14 cellular contexts compared by ENCODE assay signal in the genomic region with DNA sequence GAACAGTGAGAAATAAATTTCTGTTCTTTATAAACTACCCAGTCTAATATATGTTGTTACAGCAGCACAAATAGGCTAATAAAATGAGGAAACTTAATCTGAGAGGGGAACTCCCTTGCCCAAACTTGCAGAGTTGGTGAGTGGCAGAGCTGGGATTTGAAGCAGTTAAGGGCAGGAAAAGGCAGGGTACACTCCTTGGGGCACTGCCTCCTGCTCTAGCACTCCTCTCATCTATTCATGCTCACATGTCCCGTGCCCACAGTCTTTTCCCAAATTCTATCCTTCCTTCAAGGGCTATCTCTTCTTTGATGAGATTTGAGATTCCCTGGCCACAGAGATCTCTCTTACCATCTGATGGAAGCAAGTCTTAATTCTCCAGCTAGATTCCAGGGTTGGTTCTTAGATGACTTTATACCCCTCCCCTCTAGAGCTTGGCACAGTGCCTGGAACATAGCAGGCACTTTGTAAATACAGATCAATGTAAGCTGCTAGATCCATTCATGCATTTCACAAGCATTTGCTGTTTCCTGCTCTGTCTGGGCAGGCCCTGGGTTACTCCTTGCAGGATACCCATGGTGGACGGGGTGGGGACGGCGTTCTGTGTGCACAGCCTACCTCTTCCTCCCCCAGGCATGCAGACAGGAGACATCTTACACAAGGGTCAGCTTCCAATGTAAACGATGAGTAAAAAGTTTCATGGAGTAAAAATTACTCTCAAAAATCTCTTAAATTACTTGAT. TPM values are rescaled to one million over a fixed set of nuclear protein-coding genes. Genes with fewer than 3 reads are reported as not detected.
A peak's percentile ranks its signal among the peaks of the same experiment; 100 is the strongest.
DNase-seq lines count a peak whose midpoint lies in the region; ATAC-seq, FAIRE-seq and TF ChIP-seq lines count a peak whose summit lies in the region.
"Had no signal": no experiment of that assay in that cellular context is flagged by ENCODE, and none has a peak within 500 bp of the region (broad histone marks: within the 10 kb centered on the region; RNA-seq: fewer than 3 reads in every experiment).

No MANE protein-coding gene starts in this region.

- no peaks in the 10 kb centered on the region for H3F3A ChIP-seq in GM23338 (replicated peaks; ENCODE audit: low read depth)

- no peak overlapping the region for H3K4me3 Mint-ChIP-seq in GM23338
- no peak overlapping the region for H3K4me3 Mint-ChIP-seq in effector memory CD8-positive, alpha-beta T cell
- H3K4me3 Mint-ChIP-seq: activated T-helper 1 cell treated with anti-CD3 and anti-CD28 coated beads, Interleukin-12 subunit alpha, Interleukin-12 subunit beta, Interleukin-2, Interleukin-4 antibody, amounts not matched to agents 30 ng/mL and 10 ng/mL and 1 ng/mL, durations not matched to agents 14 hours and 24 hours and 36 hours; memory B cell; T-helper 2 cell treated with Interferon-gamma antibody and Interleukin-4, amounts not matched to agents 5 μg/mL and 100 μg/mL, for 36 hours had no signal

- H3K4me1 Mint-ChIP-seq in GM23338 = no peaks in the 10 kb centered on the region
- no peaks in the 10 kb centered on the region for H3K4me1 Mint-ChIP-seq in effector memory CD8-positive, alpha-beta T cell (ENCODE audit: low read depth in 2 of 2)
- H3K4me1 Mint-ChIP-seq: memory B cell had no signal

- peaks cover 0 to 7% of the 10 kb centered on the region in 2 donors for H3K4me1 ChIP-seq in esophagus (ENCODE audit: control insufficient read depth in 2 of 2, insufficient read depth in 2 of 2, low read length in 1 of 2)
- H3K4me1 ChIP-seq in GM23338 (ENCODE audit: insufficient read depth) = no peaks in the 10 kb centered on the region

- no peak overlapping the region for H3K27ac Mint-ChIP-seq in GM23338
- H3K27ac Mint-ChIP-seq in effector memory CD8-positive, alpha-beta T cell = no peak overlapping the region
- H3K27ac Mint-ChIP-seq: activated T-helper 1 cell treated with anti-CD3 and anti-CD28 coated beads, Interleukin-12 subunit alpha, Interleukin-12 subunit beta, Interleukin-2, Interleukin-4 antibody, amounts not matched to agents 30 ng/mL and 10 ng/mL and 1 ng/mL, durations not matched to agents 14 hours and 24 hours and 36 hours; memory B cell; T-helper 2 cell treated with Interferon-gamma antibody and Interleukin-4, amounts not matched to agents 5 μg/mL and 100 μg/mL, for 36 hours had no signal

- no peak for FAIRE-seq in HTR-8/SVneo (lab: Jason Lieb, UNC)

- H3K27ac ChIP-seq in esophagus (ENCODE audit: low read depth in 2 of 2, low read length in 1 of 2) (peak overlapping the region; percentile 47 to 74), GM23338 (ENCODE audit: low read depth) (no peak overlapping the region)

- DNase-seq in HTR-8/SVneo (ENCODE audit: insufficient read length, low spot score) (peak; percentile 21), NCI-H510A (lab: John Stamatoyannopoulos, UW) (peak; percentile 15), skeletal muscle cell (ENCODE audit: low read depth) (peak; percentile 53), GM23338 (ENCODE audit: low spot score) (no peak), AML-193 (lab: John Stamatoyannopoulos, UW) (no peak), erythroblast (lab: John Stamatoyannopoulos, UW) (no peak)
- no peak for DNase-seq in effector memory CD8-positive, alpha-beta T cell
- DNase-seq: effector CD8-positive, alpha-beta T cell; NCI-H1048 had no signal

- H3K9me3 Mint-ChIP-seq in GM23338 = no peaks in the 10 kb centered on the region
- H3K9me3 Mint-ChIP-seq in effector memory CD8-positive, alpha-beta T cell = no peaks in the 10 kb centered on the region
- H3K9me3 Mint-ChIP-seq: activated T-helper 1 cell treated with anti-CD3 and anti-CD28 coated beads, Interleukin-12 subunit alpha, Interleukin-12 subunit beta, Interleukin-2, Interleukin-4 antibody, amounts not matched to agents 30 ng/mL and 10 ng/mL and 1 ng/mL, durations not matched to agents 14 hours and 24 hours and 36 hours; T-helper 2 cell treated with Interferon-gamma antibody and Interleukin-4, amounts not matched to agents 5 μg/mL and 100 μg/mL, for 36 hours had no signal

- ATAC-seq in GM23338 = no peak
- no peak for ATAC-seq in effector memory CD8-positive, alpha-beta T cell (replicated peaks)

- H3K79me2 ChIP-seq in GM23338 (replicated peaks; ENCODE audit: insufficient read depth) = no peaks in the 10 kb centered on the region

- H3K9me3 ChIP-seq in esophagus (ENCODE audit: control insufficient read depth in 2 of 2, insufficient read depth in 1 of 2, low read depth in 1 of 2, low read length in 1 of 2) = no peaks in the 10 kb centered on the region

- no peaks in the 10 kb centered on the region for H4K20me1 ChIP-seq in GM23338 (replicated peaks; ENCODE audit: insufficient read depth)

- TF ChIP-seq CTCF in GM23338 (conservative IDR thresholded peaks at IDR 0.05; ENCODE audit: low read depth in 2 of 2) = no peak

- 22 to 30% methylated on average over 5 of the region's 5 CpGs for WGBS in esophagus, 2 donors

- H3K9me2 ChIP-seq in GM23338 (ENCODE audit: insufficient read depth) = peaks cover 3% of the 10 kb centered on the region; the same call in 1 of the 2 replicates

- TF ChIP-seq POLR2A in erythroblast (IDR thresholded peaks at IDR 0.05; ENCODE audit: low read length) = no peak

- H3K4me3 ChIP-seq in esophagus (ENCODE audit: low read depth in 1 of 2, low read length in 2 of 2) (no peak overlapping the region), skeletal muscle cell (ENCODE audit: low read depth, low read length) (no peak overlapping the region), GM23338 (no peak overlapping the region)

- H3K36me3 Mint-ChIP-seq in GM23338 (ENCODE audit: low read depth) = no peaks in the 10 kb centered on the region
- no peaks in the 10 kb centered on the region for H3K36me3 Mint-ChIP-seq in effector memory CD8-positive, alpha-beta T cell (ENCODE audit: insufficient read depth)
- H3K36me3 Mint-ChIP-seq: memory B cell had no signal

- H3K4me2 ChIP-seq in GM23338 = no peak overlapping the region

- H3K36me3 ChIP-seq in esophagus (ENCODE audit: control insufficient read depth in 2 of 2, insufficient read depth in 2 of 2, low read length in 1 of 2) = no peaks in the 10 kb centered on the region
- H3K36me3 ChIP-seq in GM23338 (ENCODE audit: insufficient read depth) = no peaks in the 10 kb centered on the region

- H3K27me3 ChIP-seq in esophagus (ENCODE audit: control insufficient read depth in 1 of 2, insufficient read depth in 2 of 2, low read length in 2 of 2) (no peaks in the 10 kb centered on the region), GM23338 (ENCODE audit: insufficient read depth) (no peaks in the 10 kb centered on the region)

- no peak overlapping the region for H2AFZ ChIP-seq in GM23338

- no peaks in the 10 kb centered on the region for H3K27me3 Mint-ChIP-seq in GM23338 (ENCODE audit: insufficient read depth, low read depth, poor library complexity)
- peaks cover 6 to 18% of the 10 kb centered on the region in 2 donors for H3K27me3 Mint-ChIP-seq in effector memory CD8-positive, alpha-beta T cell

TF ChIP-seq in GM23338, 12 proteins besides CTCF, POLR2A, EP300 and RAD21 (continues in another document):
- TF ChIP-seq NANOG (IDR thresholded peaks at IDR 0.05; ENCODE audit: borderline replicate concordance) = no peak
- no peak for TF ChIP-seq JUNB (IDR thresholded peaks at IDR 0.05; ENCODE audit: unreplicated experiment)
- TF ChIP-seq, protein P1, sequence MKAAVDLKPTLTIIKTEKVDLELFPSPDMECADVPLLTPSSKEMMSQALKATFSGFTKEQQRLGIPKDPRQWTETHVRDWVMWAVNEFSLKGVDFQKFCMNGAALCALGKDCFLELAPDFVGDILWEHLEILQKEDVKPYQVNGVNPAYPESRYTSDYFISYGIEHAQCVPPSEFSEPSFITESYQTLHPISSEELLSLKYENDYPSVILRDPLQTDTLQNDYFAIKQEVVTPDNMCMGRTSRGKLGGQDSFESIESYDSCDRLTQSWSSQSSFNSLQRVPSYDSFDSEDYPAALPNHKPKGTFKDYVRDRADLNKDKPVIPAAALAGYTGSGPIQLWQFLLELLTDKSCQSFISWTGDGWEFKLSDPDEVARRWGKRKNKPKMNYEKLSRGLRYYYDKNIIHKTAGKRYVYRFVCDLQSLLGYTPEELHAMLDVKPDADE (IDR thresholded peaks at IDR 0.05) = no peak
- no peak for TF ChIP-seq ZNF114 (CRISPR knock-in tag; IDR thresholded peaks at IDR 0.05)
- no peak for TF ChIP-seq EZH2 (IDR thresholded peaks at IDR 0.05; ENCODE audit: low read depth, unreplicated experiment)
- no peak for TF ChIP-seq POLR2AphosphoS5 (IDR thresholded peaks at IDR 0.05; ENCODE audit: low read depth)
- TF ChIP-seq, protein P2, sequence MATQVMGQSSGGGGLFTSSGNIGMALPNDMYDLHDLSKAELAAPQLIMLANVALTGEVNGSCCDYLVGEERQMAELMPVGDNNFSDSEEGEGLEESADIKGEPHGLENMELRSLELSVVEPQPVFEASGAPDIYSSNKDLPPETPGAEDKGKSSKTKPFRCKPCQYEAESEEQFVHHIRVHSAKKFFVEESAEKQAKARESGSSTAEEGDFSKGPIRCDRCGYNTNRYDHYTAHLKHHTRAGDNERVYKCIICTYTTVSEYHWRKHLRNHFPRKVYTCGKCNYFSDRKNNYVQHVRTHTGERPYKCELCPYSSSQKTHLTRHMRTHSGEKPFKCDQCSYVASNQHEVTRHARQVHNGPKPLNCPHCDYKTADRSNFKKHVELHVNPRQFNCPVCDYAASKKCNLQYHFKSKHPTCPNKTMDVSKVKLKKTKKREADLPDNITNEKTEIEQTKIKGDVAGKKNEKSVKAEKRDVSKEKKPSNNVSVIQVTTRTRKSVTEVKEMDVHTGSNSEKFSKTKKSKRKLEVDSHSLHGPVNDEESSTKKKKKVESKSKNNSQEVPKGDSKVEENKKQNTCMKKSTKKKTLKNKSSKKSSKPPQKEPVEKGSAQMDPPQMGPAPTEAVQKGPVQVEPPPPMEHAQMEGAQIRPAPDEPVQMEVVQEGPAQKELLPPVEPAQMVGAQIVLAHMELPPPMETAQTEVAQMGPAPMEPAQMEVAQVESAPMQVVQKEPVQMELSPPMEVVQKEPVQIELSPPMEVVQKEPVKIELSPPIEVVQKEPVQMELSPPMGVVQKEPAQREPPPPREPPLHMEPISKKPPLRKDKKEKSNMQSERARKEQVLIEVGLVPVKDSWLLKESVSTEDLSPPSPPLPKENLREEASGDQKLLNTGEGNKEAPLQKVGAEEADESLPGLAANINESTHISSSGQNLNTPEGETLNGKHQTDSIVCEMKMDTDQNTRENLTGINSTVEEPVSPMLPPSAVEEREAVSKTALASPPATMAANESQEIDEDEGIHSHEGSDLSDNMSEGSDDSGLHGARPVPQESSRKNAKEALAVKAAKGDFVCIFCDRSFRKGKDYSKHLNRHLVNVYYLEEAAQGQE (IDR thresholded peaks at IDR 0.05; ENCODE audit: unreplicated experiment) = no peak

RNA-seq across cellular contexts. Expression of gene ABCC12, which starts 39.2 kb away (rescaled TPM):
- polyA plus RNA-seq in esophagus (not detected), GM23338 (2016; fragmentation: Nextera tagmentation; extraction: Ambion mirVana) (not detected in 2 replicates)
- not detected in 2 replicates for total RNA-seq in GM23338 (2014; rRNA removed; shearing (Covaris generic))
- total RNA-seq: activated T-helper 1 cell treated with anti-CD3 and anti-CD28 coated beads, Interleukin-12 subunit alpha, Interleukin-12 subunit beta, Interleukin-2, Interleukin-4 antibody, amounts not matched to agents 30 ng/mL and 10 ng/mL and 1 ng/mL, durations not matched to agents 14 hours and 24 hours and 36 hours; subcutaneous adipose tissue had no signal

RNA-seq across cellular contexts. Expression of gene LONP2, which starts 49.1 kb away (rescaled TPM):
- polyA plus RNA-seq in esophagus (10 to 100 TPM; 16.2 to 28.6 TPM), GM23338 (2016; fragmentation: Nextera tagmentation; extraction: Ambion mirVana) (8.7 and 12.4 TPM in 2 replicates)
- 23.3 and 25.2 TPM in 2 replicates for total RNA-seq in GM23338 (2014; rRNA removed; shearing (Covaris generic))

RNA-seq across cellular contexts. Expression of gene ABCC11, which starts 52.3 kb away (rescaled TPM):
- polyA plus RNA-seq in esophagus = under 1 TPM; 0.08 TPM
- total RNA-seq in GM23338 (2014; rRNA removed; shearing (Covaris generic)) = 0.12 TPM in 1 of 2 replicates, not detected in the other
- polyA plus RNA-seq in GM23338 (2016; fragmentation: Nextera tagmentation; extraction: Ambion mirVana) = 0.10 TPM in 1 of 2 replicates, not detected in the other
- total RNA-seq: activated T-helper 1 cell treated with anti-CD3 and anti-CD28 coated beads, Interleukin-12 subunit alpha, Interleukin-12 subunit beta, Interleukin-2, Interleukin-4 antibody, amounts not matched to agents 30 ng/mL and 10 ng/mL and 1 ng/mL, durations not matched to agents 14 hours and 24 hours and 36 hours had no signal

Comparison
In these comparisons a context has a peak if more than half of its experiments do, and no peak if none do; other contexts are left out.
1. DNase-seq: peak in HTR-8/SVneo (single experiment), NCI-H510A (single experiment) and skeletal muscle cell (single experiment); none in GM23338 (single experiment), AML-193 (0 of 2), erythroblast (0 of 2) and effector memory CD8-positive, alpha-beta T cell (0 of 3).